In the genomic region with DNA sequence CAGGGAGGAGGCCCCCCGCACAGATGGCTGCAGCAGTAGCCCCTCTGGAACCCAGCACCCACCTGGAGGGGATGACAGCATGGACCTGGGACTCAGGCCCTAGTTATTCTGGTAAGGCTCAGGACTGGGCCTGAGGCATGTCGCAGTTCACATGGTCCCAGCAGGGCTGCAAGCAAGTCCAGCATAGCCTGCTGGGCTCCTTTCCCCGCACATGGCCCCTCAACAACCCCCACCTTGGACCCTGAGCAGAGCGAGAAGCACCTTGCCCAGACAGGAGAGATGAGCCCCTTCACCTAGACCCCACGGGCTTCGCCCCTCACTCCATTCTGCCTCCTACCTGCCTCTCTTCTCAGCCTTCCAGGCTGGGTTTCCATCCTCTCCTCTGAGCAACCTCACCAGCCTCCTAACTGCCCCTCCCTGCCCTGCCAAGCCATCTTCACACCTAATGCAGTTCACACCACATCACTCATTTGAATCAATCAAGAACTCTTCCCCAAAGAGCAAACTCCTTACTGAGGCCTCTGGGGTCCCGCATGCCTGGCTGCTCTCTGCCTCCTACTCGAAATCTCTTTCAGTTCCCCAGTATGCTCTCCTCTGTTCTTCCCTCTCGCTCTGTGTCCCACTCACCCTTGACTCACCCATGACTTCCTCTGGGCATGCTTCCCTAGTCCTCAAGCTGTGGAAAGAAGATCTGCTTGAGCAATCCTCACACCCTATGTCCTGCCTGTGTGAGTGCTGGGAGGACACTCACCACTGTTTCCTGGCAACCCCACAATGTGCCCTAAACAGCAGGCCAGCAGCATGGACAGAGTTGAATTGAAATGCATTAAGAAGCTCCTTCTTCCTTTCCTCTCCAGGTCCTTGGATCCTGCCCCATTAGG, we compare ENCODE assay signal across 8 cellular contexts. TPM values are rescaled to one million over a fixed set of nuclear protein-coding genes. Genes with fewer than 3 reads are reported as not detected.
DNase-seq lines count a peak whose midpoint lies in the region; TF ChIP-seq lines count a peak whose summit lies in the region.

No MANE protein-coding gene starts in this region.

- no peak overlapping the region for H3K27ac ChIP-seq in CD4-positive, alpha-beta memory T cell (ENCODE audit: low read depth, low read length)
- H3K27ac ChIP-seq in left ventricle myocardium inferior (replicated peaks) = peak overlapping the region; percentile 52

- peaks cover 0 to 1% of the 10 kb centered on the region in 2 donors for H3K36me3 Mint-ChIP-seq in CD4-positive, alpha-beta memory T cell
- no peaks in the 10 kb centered on the region for H3K36me3 Mint-ChIP-seq in activated naive CD8-positive, alpha-beta T cell treated with anti-CD3 and anti-CD28 coated beads for 36 hours

- POLR2A ChIA-PET in CD4-positive, alpha-beta memory T cell (lab: Charles Lee; ENCODE audit: partially characterized antibody) = interaction anchor here (1.2 kb wide), 1 partner anchor 226 kb away, joined by 3 read pairs; a partner anchor contains a TSS

- no peak overlapping the region for H3K4me3 ChIP-seq in CD4-positive, alpha-beta memory T cell (ENCODE audit: low read length in 2 of 2)
- H3K4me3 ChIP-seq in left ventricle myocardium inferior (no peak overlapping the region), skeletal muscle satellite cell (ENCODE audit: low read length) (no peak overlapping the region)

- DNase-seq in CD4-positive, alpha-beta memory T cell = no peak
- DNase-seq in HS-27A (ENCODE audit: low read depth) = peak; percentile 61
- DNase-seq in activated naive CD8-positive, alpha-beta T cell treated with anti-CD3 and anti-CD28 coated beads for 36 hours = no peak
- peak; percentile 49 for DNase-seq in left ventricle myocardium inferior
- DNase-seq in NCI-H748 treated with DMSO at 0.1 percent for 48 hours (lab: John Stamatoyannopoulos, UW) = no peak
- no peak for DNase-seq in NCI-H524 (lab: John Stamatoyannopoulos, UW)
- no peak for DNase-seq in NCI-H82 (lab: John Stamatoyannopoulos, UW)

- no peaks in the 10 kb centered on the region for H3K27me3 ChIP-seq in CD4-positive, alpha-beta memory T cell (ENCODE audit: insufficient read depth, low read length)
- H3K27me3 ChIP-seq in left ventricle myocardium inferior (ENCODE audit: low read depth) (no peaks in the 10 kb centered on the region), skeletal muscle satellite cell (ENCODE audit: control insufficient read depth, insufficient read depth, low read length) (no peaks in the 10 kb centered on the region)

- H3K27ac Mint-ChIP-seq in CD4-positive, alpha-beta memory T cell = peak overlapping the region in 6 of 7 donors; percentile 59 to 86 (median 82)
- peak overlapping the region; percentile 24 for H3K27ac Mint-ChIP-seq in activated naive CD8-positive, alpha-beta T cell treated with anti-CD3 and anti-CD28 coated beads for 36 hours

- H3K9me3 Mint-ChIP-seq in CD4-positive, alpha-beta memory T cell = no peaks in the 10 kb centered on the region
- H3K9me3 Mint-ChIP-seq in activated naive CD8-positive, alpha-beta T cell treated with anti-CD3 and anti-CD28 coated beads for 36 hours = no peaks in the 10 kb centered on the region

- H3K36me3 ChIP-seq in CD4-positive, alpha-beta memory T cell (ENCODE audit: insufficient read depth, low read length) = no peaks in the 10 kb centered on the region
- no peaks in the 10 kb centered on the region for H3K36me3 ChIP-seq in left ventricle myocardium inferior
- H3K36me3 ChIP-seq in skeletal muscle satellite cell (ENCODE audit: insufficient read depth, low read length) = no peaks in the 10 kb centered on the region

- H3K4me1 Mint-ChIP-seq in CD4-positive, alpha-beta memory T cell = peaks cover 21 to 57% (median 34%) of the 10 kb centered on the region in 4 donors
- peaks cover 24% of the 10 kb centered on the region for H3K4me1 Mint-ChIP-seq in activated naive CD8-positive, alpha-beta T cell treated with anti-CD3 and anti-CD28 coated beads for 36 hours

- TF ChIP-seq CTCF in left ventricle myocardium inferior (IDR thresholded peaks at IDR 0.05; ENCODE audit: borderline replicate concordance) = no peak

- intact Hi-C loops in CD4-positive, alpha-beta memory T cell (cut with micrococcal nuclease) = no loop called here
- intact Hi-C loops in left ventricle myocardium inferior (cut with micrococcal nuclease) = no loop called here

- no peaks in the 10 kb centered on the region for H3K27me3 Mint-ChIP-seq in CD4-positive, alpha-beta memory T cell
- H3K27me3 Mint-ChIP-seq in activated naive CD8-positive, alpha-beta T cell treated with anti-CD3 and anti-CD28 coated beads for 36 hours = no peaks in the 10 kb centered on the region

- no peaks in the 10 kb centered on the region for H3K9me3 ChIP-seq in CD4-positive, alpha-beta memory T cell (ENCODE audit: control insufficient read depth in 1 of 2, low read length in 2 of 2)
- H3K9me3 ChIP-seq in left ventricle myocardium inferior (replicated peaks) (no peaks in the 10 kb centered on the region), skeletal muscle satellite cell (replicated peaks; ENCODE audit: low read length) (no peaks in the 10 kb centered on the region)

- peak overlapping the region; percentile 74 for H3K9ac ChIP-seq in skeletal muscle satellite cell (ENCODE audit: low read depth, low read length)

- peak overlapping the region in 2 of 8 donors; percentile 8 to 43 for H3K4me3 Mint-ChIP-seq in CD4-positive, alpha-beta memory T cell
- H3K4me3 Mint-ChIP-seq in activated naive CD8-positive, alpha-beta T cell treated with anti-CD3 and anti-CD28 coated beads for 36 hours = no peak overlapping the region

- H3K4me1 ChIP-seq in CD4-positive, alpha-beta memory T cell (ENCODE audit: insufficient read depth, low read length) = peaks cover 40% of the 10 kb centered on the region
- H3K4me1 ChIP-seq in left ventricle myocardium inferior (peaks cover 19% of the 10 kb centered on the region), skeletal muscle satellite cell (ENCODE audit: control insufficient read depth, insufficient read depth, low read length) (peaks cover 29% of the 10 kb centered on the region)

- H3K4me2 ChIP-seq in skeletal muscle satellite cell (ENCODE audit: low read length) = peak overlapping the region; percentile 65

- CTCF ChIA-PET in CD4-positive, alpha-beta memory T cell (lab: Charles Lee; ENCODE audit: partially characterized antibody) = no interaction called here

RNA-seq across cellular contexts. Expression of a gene that starts 9.4 kb away (rescaled TPM):
- total RNA-seq in CD4-positive, alpha-beta memory T cell = 10 to 100 TPM; 60.5 to 64.8 TPM
- polyA plus RNA-seq in CD4-positive, alpha-beta memory T cell = 10 to 100 TPM; 39.3 to 68.5 TPM
- total RNA-seq in activated naive CD8-positive, alpha-beta T cell treated with anti-CD3 and anti-CD28 coated beads for 36 hours = 10 to 100 TPM; 18.9 to 19.6 TPM
- total RNA-seq in left ventricle myocardium inferior = 4.9 TPM
- 8.5 and 11.7 TPM in 2 replicates for total RNA-seq in skeletal muscle satellite cell (2012; rRNA removed)

RNA-seq across cellular contexts. Expression of a gene that starts 32.3 kb away (rescaled TPM):
- total RNA-seq in CD4-positive, alpha-beta memory T cell = 10 to 100 TPM; 40.8 to 45.8 TPM
- 10 to 100 TPM; 27.8 to 39.2 TPM for polyA plus RNA-seq in CD4-positive, alpha-beta memory T cell
- total RNA-seq in activated naive CD8-positive, alpha-beta T cell treated with anti-CD3 and anti-CD28 coated beads for 36 hours = 10 to 100 TPM; 60.0 to 70.5 TPM
- total RNA-seq in left ventricle myocardium inferior = 24.0 TPM
- total RNA-seq in skeletal muscle satellite cell (2012; rRNA removed) = 27.4 and 37.8 TPM in 2 replicates

RNA-seq across cellular contexts. Expression of a gene that starts 51.5 kb away (rescaled TPM):
- total RNA-seq in CD4-positive, alpha-beta memory T cell = 10 to 100 TPM; 60.5 to 66.1 TPM
- 100 to 1,000 TPM; 189 to 259 TPM for polyA plus RNA-seq in CD4-positive, alpha-beta memory T cell
- total RNA-seq in activated naive CD8-positive, alpha-beta T cell treated with anti-CD3 and anti-CD28 coated beads for 36 hours = 100 to 1,000 TPM in 1 of 2 experiments, 10 to 100 TPM in 1; 89.4 to 102 TPM
- total RNA-seq in left ventricle myocardium inferior = 21.2 TPM
- total RNA-seq in skeletal muscle satellite cell (2012; rRNA removed) = 25.6 and 33.9 TPM in 2 replicates

Comparison
In these comparisons a context has a peak if more than half of its experiments do, and no peak if none do; other contexts are left out.
1. DNase-seq: peak in HS-27A (single experiment) and left ventricle myocardium inferior (single experiment); none in CD4-positive, alpha-beta memory T cell (0 of 5), activated naive CD8-positive, alpha-beta T cell treated with anti-CD3 and anti-CD28 coated beads for 36 hours (single experiment), NCI-H748 treated with DMSO at 0.1 percent for 48 hours (single experiment), NCI-H524 (0 of 2) and NCI-H82 (single experiment).